13 cellular contexts compared by ENCODE assay signal in genomic region chr3:117788086-117788485, GRCh38.
DNase-seq lines count a peak whose midpoint lies in the region; ATAC-seq lines count a peak whose summit lies in the region.
"Had no signal": no experiment of that assay in that cellular context is flagged by ENCODE, and none has a peak within 500 bp of the region (broad histone marks: within the 10 kb centered on the region; RNA-seq: fewer than 3 reads in every experiment).

No MANE protein-coding gene starts in this region.

- peak; percentile 100 for DNase-seq in DMS79 (lab: John Stamatoyannopoulos, UW)
- DNase-seq in NCI-H1105 (lab: John Stamatoyannopoulos, UW): peak; percentile 5
- peak; percentile 79 for DNase-seq in dedifferentiated amniotic fluid mesenchymal stem cell (ENCODE audit: extremely low spot score)
- no peak for DNase-seq in neuronal stem cell (ENCODE audit: low spot score)
- DNase-seq in DMS53 treated with DMSO at 0.1 percent for 48 hours (lab: John Stamatoyannopoulos, UW; ENCODE audit: unreplicated experiment): no peak
- DNase-seq: activated T-cell treated with anti-CD3 and anti-CD28 coated beads for 4 hours, dermis blood vessel endothelial cell, immature natural killer cell, NCI-H2171 treated with DMSO at 0.1 percent for 48 hours, right lobe of liver had no signal

- H3K9me3 ChIP-seq in neuronal stem cell (replicated peaks in 1 of 2; ENCODE audit: control insufficient read depth in 2 of 2, insufficient read depth in 1 of 2, low read depth in 1 of 2, low read length in 2 of 2): no peaks in the 10 kb centered on the region
- H3K9me3 ChIP-seq: right lobe of liver had no signal

- H3K18ac ChIP-seq in neuronal stem cell (ENCODE audit: low read length): no peak overlapping the region

- H2AFZ ChIP-seq in neuronal stem cell (ENCODE audit: low read length): peak overlapping the region; percentile 27

- H3K14ac ChIP-seq in neuronal stem cell (ENCODE audit: low read length): no peak overlapping the region

- no peaks in the 10 kb centered on the region for H3K79me1 ChIP-seq in neuronal stem cell (ENCODE audit: low read depth, low read length)

- H3K4me3 ChIP-seq in neuronal stem cell (ENCODE audit: low read length in 2 of 2): no peak overlapping the region
- H3K4me3 ChIP-seq: right lobe of liver had no signal

- no peak overlapping the region for H4K91ac ChIP-seq in neuronal stem cell (ENCODE audit: low read depth, low read length, poor library complexity)

- H2BK5ac ChIP-seq in neuronal stem cell (ENCODE audit: low read length): no peak overlapping the region

- peaks cover 13 to 19% of the 10 kb centered on the region in 2 donors for H3K4me1 ChIP-seq in neuronal stem cell (ENCODE audit: control insufficient read depth in 2 of 2, insufficient read depth in 1 of 2, low read depth in 1 of 2, low read length in 2 of 2)
- H3K4me1 ChIP-seq: right lobe of liver had no signal

- ATAC-seq in GM18907 (IDR thresholded peaks at IDR 0.05; ENCODE audit: unreplicated experiment) (no peak), HG02840 (IDR thresholded peaks at IDR 0.05; ENCODE audit: low FRiP score, unreplicated experiment) (no peak), GM21447 (IDR thresholded peaks at IDR 0.05; ENCODE audit: unreplicated experiment) (no peak)

- H4K8ac ChIP-seq in neuronal stem cell (ENCODE audit: low read depth, low read length): no peak overlapping the region

- H2BK15ac ChIP-seq in neuronal stem cell (ENCODE audit: low read length): no peak overlapping the region

- H3K4ac ChIP-seq in neuronal stem cell (ENCODE audit: low read length): no peak overlapping the region

- no peaks in the 10 kb centered on the region for H3K36me3 ChIP-seq in neuronal stem cell (replicated peaks in 1 of 2; ENCODE audit: control insufficient read depth in 2 of 2, insufficient read depth in 2 of 2, low read length in 2 of 2)
- H3K36me3 ChIP-seq: right lobe of liver had no signal

- no peak overlapping the region for H3K23ac ChIP-seq in neuronal stem cell (ENCODE audit: low read depth, low read length, poor library complexity)

- no peak overlapping the region for H3K4me2 ChIP-seq in neuronal stem cell (ENCODE audit: insufficient read depth, low read length, poor library complexity, severe bottlenecking)

- no peak overlapping the region for H2AK5ac ChIP-seq in neuronal stem cell (ENCODE audit: low read depth, low read length)

- no CpG with 5 or more reads among the region's 1 CpG for WGBS in neuronal stem cell (ENCODE audit: extremely low coverage in 2 of 2, insufficient read length in 2 of 2, insufficient replicate concordance in 1 of 2), 2 donors

- H2BK12ac ChIP-seq in neuronal stem cell (ENCODE audit: low read length): no peak overlapping the region

- no peak overlapping the region for H2BK120ac ChIP-seq in neuronal stem cell (ENCODE audit: low read depth, low read length)

- H3K27me3 ChIP-seq in neuronal stem cell (ENCODE audit: control insufficient read depth in 3 of 3, insufficient read depth in 3 of 3, low read depth in 1 of 3, low read length in 3 of 3): no peaks in the 10 kb centered on the region
- H3K27me3 ChIP-seq: right lobe of liver had no signal

- no peak overlapping the region for H3K9ac ChIP-seq in neuronal stem cell (ENCODE audit: low read depth, low read length, poor library complexity)

- no peak overlapping the region for H3K27ac ChIP-seq in neuronal stem cell (replicated peaks; ENCODE audit: low read length)
- H3K27ac ChIP-seq: right lobe of liver had no signal

Comparison
In these comparisons a context has a peak if more than half of its experiments do, and no peak if none do; other contexts are left out.
1. DNase-seq: peak in DMS79 (single experiment), NCI-H1105 (single experiment) and dedifferentiated amniotic fluid mesenchymal stem cell (single experiment); none in neuronal stem cell (single experiment) and DMS53 treated with DMSO at 0.1 percent for 48 hours (single experiment).